2 cellular contexts compared by ENCODE assay signal in the genomic region with DNA sequence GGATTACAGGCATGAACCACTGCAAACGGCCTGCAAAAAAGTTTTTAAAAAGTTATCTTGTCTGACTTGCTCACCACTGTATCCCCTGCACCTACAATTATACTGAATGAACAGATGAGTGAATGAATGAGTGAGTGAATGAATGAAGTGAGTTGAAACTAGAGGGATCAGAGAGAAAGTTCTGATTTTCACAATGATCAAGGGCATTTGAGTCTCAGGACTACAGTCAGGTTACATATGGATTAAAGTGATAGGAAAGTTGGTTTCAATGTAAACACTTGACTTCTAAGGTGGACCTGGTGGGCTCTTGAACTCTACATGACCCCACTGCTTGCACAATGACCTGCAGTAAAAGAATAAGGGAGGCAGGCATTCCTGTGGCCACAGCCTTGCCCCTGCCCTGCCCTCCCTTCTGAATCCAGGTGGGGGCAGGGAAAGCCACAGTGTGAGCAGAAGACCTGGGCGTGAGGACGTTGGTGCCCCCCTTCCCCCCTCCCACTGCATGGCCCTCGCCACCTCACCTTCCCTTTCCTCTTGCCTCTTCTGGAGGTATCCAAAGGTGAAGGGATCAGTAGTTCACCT.
TF ChIP-seq lines count a peak whose summit lies in the region.

No MANE protein-coding gene starts in this region.

TF ChIP-seq in HCT116, 20 proteins besides CTCF, POLR2A, EP300 and RAD21 (continued from another document):
- TF ChIP-seq, protein P1, sequence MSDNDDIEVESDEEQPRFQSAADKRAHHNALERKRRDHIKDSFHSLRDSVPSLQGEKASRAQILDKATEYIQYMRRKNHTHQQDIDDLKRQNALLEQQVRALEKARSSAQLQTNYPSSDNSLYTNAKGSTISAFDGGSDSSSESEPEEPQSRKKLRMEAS (IDR thresholded peaks at IDR 0.05): no peak
- no peak for TF ChIP-seq ELF1 (IDR thresholded peaks at IDR 0.05; ENCODE audit: borderline replicate concordance, low read depth)
- TF ChIP-seq FOSL1 (IDR thresholded peaks at IDR 0.05; ENCODE audit: low read depth): no peak
- no peak for TF ChIP-seq EGR1 (IDR thresholded peaks at IDR 0.05; ENCODE audit: low read depth)

TF ChIP-seq in WTC11, 78 proteins besides CTCF, POLR2A, EP300 and RAD21 (continued from another document):
- TF ChIP-seq, protein P1 (CRISPR knock-in tag; IDR thresholded peaks at IDR 0.05): no peak
- TF ChIP-seq, protein P2, sequence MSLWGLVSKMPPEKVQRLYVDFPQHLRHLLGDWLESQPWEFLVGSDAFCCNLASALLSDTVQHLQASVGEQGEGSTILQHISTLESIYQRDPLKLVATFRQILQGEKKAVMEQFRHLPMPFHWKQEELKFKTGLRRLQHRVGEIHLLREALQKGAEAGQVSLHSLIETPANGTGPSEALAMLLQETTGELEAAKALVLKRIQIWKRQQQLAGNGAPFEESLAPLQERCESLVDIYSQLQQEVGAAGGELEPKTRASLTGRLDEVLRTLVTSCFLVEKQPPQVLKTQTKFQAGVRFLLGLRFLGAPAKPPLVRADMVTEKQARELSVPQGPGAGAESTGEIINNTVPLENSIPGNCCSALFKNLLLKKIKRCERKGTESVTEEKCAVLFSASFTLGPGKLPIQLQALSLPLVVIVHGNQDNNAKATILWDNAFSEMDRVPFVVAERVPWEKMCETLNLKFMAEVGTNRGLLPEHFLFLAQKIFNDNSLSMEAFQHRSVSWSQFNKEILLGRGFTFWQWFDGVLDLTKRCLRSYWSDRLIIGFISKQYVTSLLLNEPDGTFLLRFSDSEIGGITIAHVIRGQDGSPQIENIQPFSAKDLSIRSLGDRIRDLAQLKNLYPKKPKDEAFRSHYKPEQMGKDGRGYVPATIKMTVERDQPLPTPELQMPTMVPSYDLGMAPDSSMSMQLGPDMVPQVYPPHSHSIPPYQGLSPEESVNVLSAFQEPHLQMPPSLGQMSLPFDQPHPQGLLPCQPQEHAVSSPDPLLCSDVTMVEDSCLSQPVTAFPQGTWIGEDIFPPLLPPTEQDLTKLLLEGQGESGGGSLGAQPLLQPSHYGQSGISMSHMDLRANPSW (CRISPR knock-in tag; conservative IDR thresholded peaks at IDR 0.05; ENCODE audit: low read depth): no peak
- TF ChIP-seq NFYB (CRISPR knock-in tag; conservative IDR thresholded peaks at IDR 0.05; ENCODE audit: low read depth) (no peak), ZNF416 (CRISPR knock-in tag; IDR thresholded peaks at IDR 0.05) (no peak), CREB1 (CRISPR knock-in tag; IDR thresholded peaks at IDR 0.05) (no peak), TP53 (CRISPR knock-in tag; IDR thresholded peaks at IDR 0.05) (no peak), ZNF263 (CRISPR knock-in tag; IDR thresholded peaks at IDR 0.05; ENCODE audit: low read depth) (no peak), RELA (CRISPR knock-in tag; IDR thresholded peaks at IDR 0.05; ENCODE audit: borderline replicate concordance) (no peak), JUN (CRISPR knock-in tag; IDR thresholded peaks at IDR 0.05) (no peak), ZNF317 (CRISPR knock-in tag; IDR thresholded peaks at IDR 0.05; ENCODE audit: borderline replicate concordance, low read depth) (no peak), ZNF423 (CRISPR knock-in tag; IDR thresholded peaks at IDR 0.05) (no peak)
- TF ChIP-seq, protein P3, sequence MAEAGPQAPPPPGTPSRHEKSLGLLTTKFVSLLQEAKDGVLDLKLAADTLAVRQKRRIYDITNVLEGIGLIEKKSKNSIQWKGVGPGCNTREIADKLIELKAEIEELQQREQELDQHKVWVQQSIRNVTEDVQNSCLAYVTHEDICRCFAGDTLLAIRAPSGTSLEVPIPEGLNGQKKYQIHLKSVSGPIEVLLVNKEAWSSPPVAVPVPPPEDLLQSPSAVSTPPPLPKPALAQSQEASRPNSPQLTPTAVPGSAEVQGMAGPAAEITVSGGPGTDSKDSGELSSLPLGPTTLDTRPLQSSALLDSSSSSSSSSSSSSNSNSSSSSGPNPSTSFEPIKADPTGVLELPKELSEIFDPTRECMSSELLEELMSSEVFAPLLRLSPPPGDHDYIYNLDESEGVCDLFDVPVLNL (CRISPR knock-in tag; IDR thresholded peaks at IDR 0.05; ENCODE audit: borderline replicate concordance, low read depth): no peak
- TF ChIP-seq, protein P4, sequence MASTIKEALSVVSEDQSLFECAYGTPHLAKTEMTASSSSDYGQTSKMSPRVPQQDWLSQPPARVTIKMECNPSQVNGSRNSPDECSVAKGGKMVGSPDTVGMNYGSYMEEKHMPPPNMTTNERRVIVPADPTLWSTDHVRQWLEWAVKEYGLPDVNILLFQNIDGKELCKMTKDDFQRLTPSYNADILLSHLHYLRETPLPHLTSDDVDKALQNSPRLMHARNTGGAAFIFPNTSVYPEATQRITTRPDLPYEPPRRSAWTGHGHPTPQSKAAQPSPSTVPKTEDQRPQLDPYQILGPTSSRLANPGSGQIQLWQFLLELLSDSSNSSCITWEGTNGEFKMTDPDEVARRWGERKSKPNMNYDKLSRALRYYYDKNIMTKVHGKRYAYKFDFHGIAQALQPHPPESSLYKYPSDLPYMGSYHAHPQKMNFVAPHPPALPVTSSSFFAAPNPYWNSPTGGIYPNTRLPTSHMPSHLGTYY (CRISPR knock-in tag; IDR thresholded peaks at IDR 0.05): no peak
- TF ChIP-seq, protein P5, sequence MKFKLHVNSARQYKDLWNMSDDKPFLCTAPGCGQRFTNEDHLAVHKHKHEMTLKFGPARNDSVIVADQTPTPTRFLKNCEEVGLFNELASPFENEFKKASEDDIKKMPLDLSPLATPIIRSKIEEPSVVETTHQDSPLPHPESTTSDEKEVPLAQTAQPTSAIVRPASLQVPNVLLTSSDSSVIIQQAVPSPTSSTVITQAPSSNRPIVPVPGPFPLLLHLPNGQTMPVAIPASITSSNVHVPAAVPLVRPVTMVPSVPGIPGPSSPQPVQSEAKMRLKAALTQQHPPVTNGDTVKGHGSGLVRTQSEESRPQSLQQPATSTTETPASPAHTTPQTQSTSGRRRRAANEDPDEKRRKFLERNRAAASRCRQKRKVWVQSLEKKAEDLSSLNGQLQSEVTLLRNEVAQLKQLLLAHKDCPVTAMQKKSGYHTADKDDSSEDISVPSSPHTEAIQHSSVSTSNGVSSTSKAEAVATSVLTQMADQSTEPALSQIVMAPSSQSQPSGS (CRISPR knock-in tag; IDR thresholded peaks at IDR 0.05; ENCODE audit: borderline replicate concordance, low read depth): no peak
- TF ChIP-seq, protein P6, sequence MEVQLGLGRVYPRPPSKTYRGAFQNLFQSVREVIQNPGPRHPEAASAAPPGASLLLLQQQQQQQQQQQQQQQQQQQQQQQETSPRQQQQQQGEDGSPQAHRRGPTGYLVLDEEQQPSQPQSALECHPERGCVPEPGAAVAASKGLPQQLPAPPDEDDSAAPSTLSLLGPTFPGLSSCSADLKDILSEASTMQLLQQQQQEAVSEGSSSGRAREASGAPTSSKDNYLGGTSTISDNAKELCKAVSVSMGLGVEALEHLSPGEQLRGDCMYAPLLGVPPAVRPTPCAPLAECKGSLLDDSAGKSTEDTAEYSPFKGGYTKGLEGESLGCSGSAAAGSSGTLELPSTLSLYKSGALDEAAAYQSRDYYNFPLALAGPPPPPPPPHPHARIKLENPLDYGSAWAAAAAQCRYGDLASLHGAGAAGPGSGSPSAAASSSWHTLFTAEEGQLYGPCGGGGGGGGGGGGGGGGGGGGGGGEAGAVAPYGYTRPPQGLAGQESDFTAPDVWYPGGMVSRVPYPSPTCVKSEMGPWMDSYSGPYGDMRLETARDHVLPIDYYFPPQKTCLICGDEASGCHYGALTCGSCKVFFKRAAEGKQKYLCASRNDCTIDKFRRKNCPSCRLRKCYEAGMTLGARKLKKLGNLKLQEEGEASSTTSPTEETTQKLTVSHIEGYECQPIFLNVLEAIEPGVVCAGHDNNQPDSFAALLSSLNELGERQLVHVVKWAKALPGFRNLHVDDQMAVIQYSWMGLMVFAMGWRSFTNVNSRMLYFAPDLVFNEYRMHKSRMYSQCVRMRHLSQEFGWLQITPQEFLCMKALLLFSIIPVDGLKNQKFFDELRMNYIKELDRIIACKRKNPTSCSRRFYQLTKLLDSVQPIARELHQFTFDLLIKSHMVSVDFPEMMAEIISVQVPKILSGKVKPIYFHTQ (CRISPR knock-in tag; IDR thresholded peaks at IDR 0.05): no peak
- TF ChIP-seq, protein P7, sequence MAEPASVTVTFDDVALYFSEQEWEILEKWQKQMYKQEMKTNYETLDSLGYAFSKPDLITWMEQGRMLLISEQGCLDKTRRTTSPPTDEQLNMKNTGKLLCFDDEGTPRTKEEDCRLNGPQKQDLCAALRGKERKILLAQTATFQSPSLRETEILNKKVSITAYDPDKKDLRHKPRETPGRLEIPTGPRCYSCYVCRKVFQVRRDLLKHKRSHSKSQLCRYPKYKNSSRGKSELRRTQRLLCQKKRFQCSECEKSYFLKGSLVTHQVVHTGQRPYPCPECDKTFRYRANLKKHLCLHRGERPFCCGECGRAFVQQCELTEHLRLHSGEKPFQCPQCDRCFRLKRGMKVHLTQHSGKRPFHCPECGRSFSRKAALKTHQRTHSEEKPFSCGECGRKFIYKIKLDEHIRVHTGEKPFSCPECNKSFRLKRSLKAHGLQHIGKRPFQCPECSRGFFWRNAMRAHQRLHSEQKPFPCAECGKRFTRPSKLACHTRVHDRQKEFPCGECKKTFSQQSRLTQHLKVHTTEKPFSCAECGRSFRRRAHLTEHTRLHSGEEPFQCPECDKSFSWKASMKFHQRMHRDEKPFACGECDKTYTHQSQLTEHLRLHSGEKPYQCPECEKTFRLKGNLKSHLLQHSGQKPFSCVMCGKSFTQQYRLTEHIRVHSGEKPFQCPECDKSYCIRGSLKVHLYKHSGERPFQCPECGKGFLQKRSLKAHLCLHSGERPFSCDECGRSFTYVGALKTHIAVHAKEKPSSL (CRISPR knock-in tag; conservative IDR thresholded peaks at IDR 0.05): no peak
- TF ChIP-seq, protein P8, sequence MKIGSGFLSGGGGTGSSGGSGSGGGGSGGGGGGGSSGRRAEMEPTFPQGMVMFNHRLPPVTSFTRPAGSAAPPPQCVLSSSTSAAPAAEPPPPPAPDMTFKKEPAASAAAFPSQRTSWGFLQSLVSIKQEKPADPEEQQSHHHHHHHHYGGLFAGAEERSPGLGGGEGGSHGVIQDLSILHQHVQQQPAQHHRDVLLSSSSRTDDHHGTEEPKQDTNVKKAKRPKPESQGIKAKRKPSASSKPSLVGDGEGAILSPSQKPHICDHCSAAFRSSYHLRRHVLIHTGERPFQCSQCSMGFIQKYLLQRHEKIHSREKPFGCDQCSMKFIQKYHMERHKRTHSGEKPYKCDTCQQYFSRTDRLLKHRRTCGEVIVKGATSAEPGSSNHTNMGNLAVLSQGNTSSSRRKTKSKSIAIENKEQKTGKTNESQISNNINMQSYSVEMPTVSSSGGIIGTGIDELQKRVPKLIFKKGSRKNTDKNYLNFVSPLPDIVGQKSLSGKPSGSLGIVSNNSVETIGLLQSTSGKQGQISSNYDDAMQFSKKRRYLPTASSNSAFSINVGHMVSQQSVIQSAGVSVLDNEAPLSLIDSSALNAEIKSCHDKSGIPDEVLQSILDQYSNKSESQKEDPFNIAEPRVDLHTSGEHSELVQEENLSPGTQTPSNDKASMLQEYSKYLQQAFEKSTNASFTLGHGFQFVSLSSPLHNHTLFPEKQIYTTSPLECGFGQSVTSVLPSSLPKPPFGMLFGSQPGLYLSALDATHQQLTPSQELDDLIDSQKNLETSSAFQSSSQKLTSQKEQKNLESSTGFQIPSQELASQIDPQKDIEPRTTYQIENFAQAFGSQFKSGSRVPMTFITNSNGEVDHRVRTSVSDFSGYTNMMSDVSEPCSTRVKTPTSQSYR (CRISPR knock-in tag; IDR thresholded peaks at IDR 0.05): no peak
- TF ChIP-seq, protein P9, sequence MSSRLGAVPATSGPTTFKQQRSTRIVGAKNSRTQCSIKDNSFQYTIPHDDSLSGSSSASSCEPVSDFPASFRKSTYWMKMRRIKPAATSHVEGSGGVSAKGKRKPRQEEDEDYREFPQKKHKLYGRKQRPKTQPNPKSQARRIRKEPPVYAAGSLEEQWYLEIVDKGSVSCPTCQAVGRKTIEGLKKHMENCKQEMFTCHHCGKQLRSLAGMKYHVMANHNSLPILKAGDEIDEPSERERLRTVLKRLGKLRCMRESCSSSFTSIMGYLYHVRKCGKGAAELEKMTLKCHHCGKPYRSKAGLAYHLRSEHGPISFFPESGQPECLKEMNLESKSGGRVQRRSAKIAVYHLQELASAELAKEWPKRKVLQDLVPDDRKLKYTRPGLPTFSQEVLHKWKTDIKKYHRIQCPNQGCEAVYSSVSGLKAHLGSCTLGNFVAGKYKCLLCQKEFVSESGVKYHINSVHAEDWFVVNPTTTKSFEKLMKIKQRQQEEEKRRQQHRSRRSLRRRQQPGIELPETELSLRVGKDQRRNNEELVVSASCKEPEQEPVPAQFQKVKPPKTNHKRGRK (CRISPR knock-in tag; IDR thresholded peaks at IDR 0.05; ENCODE audit: borderline replicate concordance): no peak
